17 cellular contexts compared by ENCODE assay signal in the genomic region with DNA sequence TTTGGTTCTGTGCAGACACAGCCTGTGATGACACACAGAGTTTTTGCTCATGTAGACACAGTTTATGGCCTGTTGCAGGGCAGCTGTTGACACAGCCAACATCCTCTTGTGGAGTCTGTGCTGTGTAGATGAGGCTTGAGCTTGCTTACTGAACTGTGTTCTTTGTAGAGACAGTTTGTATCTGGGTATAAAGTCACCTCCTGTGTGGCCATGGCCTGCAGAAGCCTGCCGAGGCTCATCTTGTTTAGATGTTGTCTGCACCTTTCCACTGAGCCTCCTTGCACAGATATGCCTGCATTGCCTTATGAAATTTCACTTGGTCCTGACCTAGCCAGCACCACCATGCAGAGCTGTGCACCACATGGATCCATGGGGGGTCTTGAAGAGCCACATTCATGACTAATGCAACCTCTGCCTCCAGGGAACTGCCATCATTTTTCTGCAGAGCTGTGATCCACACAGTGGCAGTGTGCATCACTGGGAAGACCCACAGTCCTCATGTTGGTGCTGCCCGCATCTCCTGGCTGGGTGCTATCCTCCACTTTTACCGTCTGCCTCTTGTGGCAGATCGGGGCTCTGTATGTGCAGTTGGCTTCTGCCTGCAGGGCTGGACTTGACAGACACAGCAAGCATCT.
"Had no signal": no experiment of that assay in that cellular context is flagged by ENCODE, and none has a peak within 500 bp of the region (broad histone marks: within the 10 kb centered on the region; RNA-seq: fewer than 3 reads in every experiment).

No MANE protein-coding gene starts in this region.

- H3K4me3 ChIP-seq: gastrocnemius medialis, left ventricle myocardium inferior, lower lobe of right lung, ovary, right atrium auricular region, sigmoid colon, skin epidermis, thoracic aorta, transverse colon had no signal

- H3K27ac ChIP-seq: gastrocnemius medialis, left ventricle myocardium inferior, lower lobe of right lung, ovary, right atrium auricular region, sigmoid colon, skin epidermis, thoracic aorta, transverse colon had no signal

- H3K4me1 ChIP-seq: gastrocnemius medialis, left ventricle myocardium inferior, lower lobe of right lung, right atrium auricular region, sigmoid colon, transverse colon had no signal

- H3K27me3 ChIP-seq: gastrocnemius medialis, ovary, right atrium auricular region, sigmoid colon, transverse colon had no signal

- ATAC-seq: esophagus mucosa; gastrocnemius medialis; lower lobe of right lung; natural killer cell; stimulated activated naive B cell treated with anti-CD40 and anti-IgM and Interleukin-4, amounts not matched to agents 10 μg/mL and 1 μg/mL and 100 μg/mL, for 72 hours; stimulated activated naive CD8-positive, alpha-beta T cell treated with anti-CD3 and anti-CD28 coated beads, Interleukin-15, amount 100 ng/mL, for 72 hours had no signal

- H3K9me3 ChIP-seq: gastrocnemius medialis, left ventricle myocardium inferior, lower lobe of right lung, ovary, right atrium auricular region, sigmoid colon, thoracic aorta, transverse colon had no signal

- DNase-seq: effector memory CD4-positive, alpha-beta T cell; gastrocnemius medialis; glutamatergic neuron; left ventricle myocardium inferior; lower lobe of right lung; natural killer cell; ovary; sigmoid colon; stimulated activated CD4-positive, alpha-beta T cell treated with anti-CD3 and anti-CD28 coated beads, Interleukin-2, amount 100 ng/mL, for 24 hours; stimulated activated CD4-positive, alpha-beta T cell treated with anti-CD3 and anti-CD28 coated beads, Interleukin-4, amount 100 ng/mL, for 4 hours; stimulated activated naive B cell treated with anti-CD40 and anti-IgM and Interleukin-4, amounts not matched to agents 10 μg/mL and 1 μg/mL and 100 μg/mL, for 72 hours; stimulated activated naive CD8-positive, alpha-beta T cell treated with anti-CD3 and anti-CD28 coated beads, Interleukin-15, amount 100 ng/mL, for 72 hours; transverse colon had no signal

- H3K36me3 ChIP-seq: gastrocnemius medialis, left ventricle myocardium inferior, lower lobe of right lung, ovary, right atrium auricular region, sigmoid colon, thoracic aorta, transverse colon had no signal
